20 cellular contexts compared by ENCODE assay signal in genomic region chr1:243323481-243323880, GRCh38.
DNase-seq lines count a peak whose midpoint lies in the region; ATAC-seq and TF ChIP-seq lines count a peak whose summit lies in the region.
"Had no signal": no experiment of that assay in that cellular context is flagged by ENCODE, and none has a peak within 500 bp of the region (broad histone marks: within the 10 kb centered on the region; RNA-seq: fewer than 3 reads in every experiment).

No MANE protein-coding gene starts in this region.

- H3K27ac ChIP-seq in coronary artery, result no peak overlapping the region
- H3K27ac ChIP-seq: KMS-11, RWPE1, SJCRH30 had no signal

- H3K4me3 Mint-ChIP-seq in HFFc6, result peak overlapping the region; percentile 14; the same call in 1 of the 2 replicates
- no peak overlapping the region for H3K4me3 Mint-ChIP-seq in naive thymus-derived CD8-positive, alpha-beta T cell
- H3K4me3 Mint-ChIP-seq: B cell; CD8-positive, alpha-beta T cell had no signal

- H3K9me3 Mint-ChIP-seq in HFFc6, result no peaks in the 10 kb centered on the region
- H3K9me3 Mint-ChIP-seq in naive thymus-derived CD8-positive, alpha-beta T cell, result no peaks in the 10 kb centered on the region
- H3K9me3 Mint-ChIP-seq: CD8-positive, alpha-beta T cell had no signal

- no peak for TF ChIP-seq CTCF in HFFc6 (IDR thresholded peaks at IDR 0.05)
- TF ChIP-seq CTCF in coronary artery (IDR thresholded peaks at IDR 0.05), result no peak

- ATAC-seq in naive thymus-derived CD8-positive, alpha-beta T cell, result no peak
- ATAC-seq in HG02981 (IDR thresholded peaks at IDR 0.05; ENCODE audit: unreplicated experiment), result no peak
- ATAC-seq: CD8-positive, alpha-beta T cell had no signal

- no peaks in the 10 kb centered on the region; the same call in 1 of the 2 replicates for H3K27me3 Mint-ChIP-seq in HFFc6 (ENCODE audit: insufficient read depth)
- no peaks in the 10 kb centered on the region for H3K27me3 Mint-ChIP-seq in naive thymus-derived CD8-positive, alpha-beta T cell
- H3K27me3 Mint-ChIP-seq: B cell had no signal

- POLR2A ChIA-PET in naive thymus-derived CD8-positive, alpha-beta T cell (lab: Charles Lee), result no interaction called here

- DNase-seq in CD1c-positive myeloid dendritic cell (ENCODE audit: extremely low spot score), result peak; percentile 17
- no peak for DNase-seq in HFFc6
- peak; percentile 38 for DNase-seq in dermis blood vessel endothelial cell
- DNase-seq in myocyte (ENCODE audit: low read depth), result peak; percentile 37
- no peak for DNase-seq in coronary artery (ENCODE audit: low spot score)
- no peak for DNase-seq in naive thymus-derived CD8-positive, alpha-beta T cell
- DNase-seq: CD8-positive, alpha-beta T cell; DMS79 treated with DMSO at 0.1 percent for 48 hours; GDM1; MM.1S; NCI-H1105; NCI-H187 treated with DMSO at 0.1 percent for 48 hours; NCI-H446 treated with DMSO at 0.1 percent for 48 hours; NK-92 treated with Interleukin-12 subunit alpha and Interleukin-12 subunit beta, amount 100 ng/mL, for 24 hours; OCI-M1 had no signal

- peak overlapping the region; percentile 64 for H3K27ac Mint-ChIP-seq in HFFc6
- H3K27ac Mint-ChIP-seq in naive thymus-derived CD8-positive, alpha-beta T cell, result peak overlapping the region in 4 of 10 donors; percentile 1 to 80 (median 30)
- H3K27ac Mint-ChIP-seq: B cell; CD8-positive, alpha-beta T cell had no signal

- H3K4me1 Mint-ChIP-seq in HFFc6 (ENCODE audit: low read depth), result peaks cover 16% of the 10 kb centered on the region
- H3K4me1 Mint-ChIP-seq in naive thymus-derived CD8-positive, alpha-beta T cell, result peaks cover 0 to 2% (median 0%) of the 10 kb centered on the region in 4 donors
- H3K4me1 Mint-ChIP-seq: B cell had no signal

- peaks cover 19% of the 10 kb centered on the region for H3K36me3 Mint-ChIP-seq in HFFc6 (ENCODE audit: low read depth)
- peaks cover 0 to 9% (median 0%) of the 10 kb centered on the region in 3 donors for H3K36me3 Mint-ChIP-seq in naive thymus-derived CD8-positive, alpha-beta T cell

- H3K4me3 ChIP-seq in coronary artery, result no peak overlapping the region
- H3K4me3 ChIP-seq: SJCRH30 had no signal

Comparison
In these comparisons a context has a peak if more than half of its experiments do, and no peak if none do; other contexts are left out.
1. DNase-seq: peak in CD1c-positive myeloid dendritic cell (single experiment), dermis blood vessel endothelial cell (single experiment) and myocyte (single experiment); none in HFFc6 (single experiment), coronary artery (single experiment) and naive thymus-derived CD8-positive, alpha-beta T cell (0 of 10).